Comparison of ENCODE assay signal across 13 cellular contexts in the genomic region with DNA sequence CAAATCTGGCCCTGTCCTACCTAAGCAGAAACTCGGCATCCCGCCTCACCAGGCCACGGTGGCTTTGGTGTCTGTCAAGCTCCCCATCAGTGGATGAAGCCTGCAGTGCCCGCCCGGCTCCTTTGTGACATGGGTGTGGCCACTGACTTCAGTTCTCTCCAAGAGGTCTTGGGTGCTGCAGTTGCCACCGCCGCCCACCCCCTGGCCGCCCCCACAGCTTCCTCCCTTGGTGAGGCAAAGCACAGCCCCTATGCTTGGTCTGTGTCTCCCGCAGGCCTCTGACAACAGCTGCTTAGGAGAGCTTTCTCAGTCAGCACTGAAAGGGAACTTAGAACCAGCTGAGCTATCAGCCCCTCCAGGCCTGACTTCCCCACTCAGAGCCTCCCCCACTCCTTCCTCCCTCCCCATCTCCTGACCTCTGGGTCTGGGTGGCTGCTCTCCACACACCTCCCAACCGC. TPM values are rescaled to one million over a fixed set of nuclear protein-coding genes. Genes with fewer than 3 reads are reported as not detected.
A peak's percentile ranks its signal among the peaks of the same experiment; 100 is the strongest.
DNase-seq lines count a peak whose midpoint lies in the region; ATAC-seq and TF ChIP-seq lines count a peak whose summit lies in the region.
"Had no signal": no experiment of that assay in that cellular context is flagged by ENCODE, and none has a peak within 500 bp of the region (broad histone marks: within the 10 kb centered on the region; RNA-seq: fewer than 3 reads in every experiment).

No MANE protein-coding gene starts in this region.

- no peak overlapping the region for H2BK15ac ChIP-seq in H9 (ENCODE audit: low read depth, low read length)

- H2AK5ac ChIP-seq in H9 (ENCODE audit: insufficient read length, low read length), result no peak overlapping the region

- H4K8ac ChIP-seq in H9 (replicated peaks; ENCODE audit: insufficient read length, low read depth, low read length), result no peak overlapping the region

- H3K9ac ChIP-seq in H9 (ENCODE audit: extremely low read depth, insufficient read length, low read length), result no peak overlapping the region

- no peaks in the 10 kb centered on the region for H3K27me3 ChIP-seq in H9 (ENCODE audit: insufficient read depth, low read length)
- H3K27me3 ChIP-seq: tibial nerve had no signal

- H2BK20ac ChIP-seq in H9 (ENCODE audit: low read depth, low read length, poor library complexity, severe bottlenecking), result no peak overlapping the region

- H2AFZ ChIP-seq in H9 (ENCODE audit: low read length), result no peak overlapping the region

- no peak for DNase-seq in activated T-cell treated with anti-CD3 and anti-CD28 coated beads, Interleukin-2, amount 50 U/mL, for 72 hours
- no peak for DNase-seq in activated T-cell treated with anti-CD3 and anti-CD28 coated beads for 4 hours
- no peak for DNase-seq in stimulated activated effector memory CD8-positive, alpha-beta T cell treated with anti-CD3 and anti-CD28 coated beads, Interleukin-12 subunit alpha, Interleukin-12 subunit beta, amount 100 ng/mL, for 72 hours (ENCODE audit: low spot score in 2 of 2)
- DNase-seq in H9, result no peak
- DNase-seq in NCI-H510A (lab: John Stamatoyannopoulos, UW), result no peak
- no peak for DNase-seq in NCI-H2081 treated with DMSO at 0.1 percent for 48 hours (lab: John Stamatoyannopoulos, UW)
- DNase-seq: NCI-H1694; stimulated activated CD4-positive, alpha-beta T cell treated with anti-CD3 and anti-CD28 coated beads, Interleukin-4, amount 100 ng/mL, for 4 hours had no signal

- no peak overlapping the region for H3K27ac ChIP-seq in H9 (ENCODE audit: insufficient read length, low read depth, low read length)
- H3K27ac ChIP-seq: tibial nerve had no signal

- no peak overlapping the region for H3K14ac ChIP-seq in H9 (ENCODE audit: insufficient read depth, low read length)

- no peaks in the 10 kb centered on the region for H3K9me3 ChIP-seq in H9 (ENCODE audit: control insufficient read depth, low read depth, low read length)
- H3K9me3 ChIP-seq: tibial nerve had no signal

- H4K5ac ChIP-seq in H9 (ENCODE audit: insufficient read length, low read depth, low read length), result no peak overlapping the region

- no peak overlapping the region for H3K18ac ChIP-seq in H9 (ENCODE audit: insufficient read length, low read depth, low read length)

- no peak overlapping the region for H4K91ac ChIP-seq in H9 (ENCODE audit: insufficient read length, low read depth, low read length)

- ATAC-seq in activated T-cell treated with anti-CD3 and anti-CD28 coated beads, Interleukin-2, amount 50 U/mL, for 72 hours (replicated peaks in 1 of 2), result peak in 1 of 2 donors; percentile 7
- ATAC-seq in GM21717 (IDR thresholded peaks at IDR 0.05; ENCODE audit: unreplicated experiment) (peak; percentile 45), HG03521 (IDR thresholded peaks at IDR 0.05; ENCODE audit: unreplicated experiment) (peak; percentile 32)
- peak; percentile 3 for ATAC-seq in stimulated activated effector memory CD8-positive, alpha-beta T cell treated with anti-CD3 and anti-CD28 coated beads, Interleukin-12 subunit alpha, Interleukin-12 subunit beta, amount 100 ng/mL, for 72 hours
- ATAC-seq: activated naive CD4-positive, alpha-beta T cell treated with anti-CD3 and anti-CD28 coated beads, Interleukin-2, amount 50 U/mL, for 72 hours had no signal

- no peak overlapping the region for H3K4me2 ChIP-seq in H9 (ENCODE audit: insufficient read depth, insufficient read length, low read length)

- no peaks in the 10 kb centered on the region for H3K79me2 ChIP-seq in H9 (ENCODE audit: insufficient read depth, low read length)

- H3K4me1 Mint-ChIP-seq in activated T-cell treated with anti-CD3 and anti-CD28 coated beads, Interleukin-2, amount 50 U/mL, for 72 hours (ENCODE audit: low read depth), result peaks cover 69% of the 10 kb centered on the region
- peaks cover 62% of the 10 kb centered on the region for H3K4me1 Mint-ChIP-seq in stimulated activated effector memory CD8-positive, alpha-beta T cell treated with anti-CD3 and anti-CD28 coated beads, Interleukin-12 subunit alpha, Interleukin-12 subunit beta, amount 100 ng/mL, for 72 hours
- peaks cover 0 to 5% of the 10 kb centered on the region in 2 experiments; a peak in 3 of 4 replicates for H3K4me1 Mint-ChIP-seq in H9

- H3K79me1 ChIP-seq in H9 (ENCODE audit: insufficient read depth, low read depth, low read length, poor library complexity, severe bottlenecking), result no peaks in the 10 kb centered on the region

- no peaks in the 10 kb centered on the region for H4K20me1 ChIP-seq in H9 (ENCODE audit: control insufficient read depth, insufficient read depth, insufficient read length)

- peak overlapping the region; percentile 60 to 68 for H3K4me3 Mint-ChIP-seq in activated T-cell treated with anti-CD3 and anti-CD28 coated beads, Interleukin-2, amount 50 U/mL, for 72 hours
- H3K4me3 Mint-ChIP-seq in stimulated activated effector memory CD8-positive, alpha-beta T cell treated with anti-CD3 and anti-CD28 coated beads, Interleukin-12 subunit alpha, Interleukin-12 subunit beta, amount 100 ng/mL, for 72 hours, result peak overlapping the region; percentile 66
- no peak overlapping the region for H3K4me3 Mint-ChIP-seq in H9

- H3K56ac ChIP-seq in H9 (ENCODE audit: insufficient read length, low read depth, low read length), result no peak overlapping the region

- H2BK120ac ChIP-seq in H9 (ENCODE audit: low read depth, low read length, poor library complexity, severe bottlenecking), result no peak overlapping the region

- H3K9me3 Mint-ChIP-seq in activated T-cell treated with anti-CD3 and anti-CD28 coated beads, Interleukin-2, amount 50 U/mL, for 72 hours, result no peaks in the 10 kb centered on the region
- no peaks in the 10 kb centered on the region for H3K9me3 Mint-ChIP-seq in stimulated activated effector memory CD8-positive, alpha-beta T cell treated with anti-CD3 and anti-CD28 coated beads, Interleukin-12 subunit alpha, Interleukin-12 subunit beta, amount 100 ng/mL, for 72 hours
- H3K9me3 Mint-ChIP-seq in H9, result no peaks in the 10 kb centered on the region
- H3K9me3 Mint-ChIP-seq: activated naive CD4-positive, alpha-beta T cell treated with anti-CD3 and anti-CD28 coated beads, Interleukin-2, amount 50 U/mL, for 72 hours had no signal

- H3K4ac ChIP-seq in H9 (ENCODE audit: low read depth, low read length), result no peak overlapping the region

- H3K36me3 Mint-ChIP-seq in activated T-cell treated with anti-CD3 and anti-CD28 coated beads, Interleukin-2, amount 50 U/mL, for 72 hours (ENCODE audit: insufficient read depth in 2 of 2), result peaks cover 7 to 18% of the 10 kb centered on the region in 2 donors
- peaks cover 54% of the 10 kb centered on the region for H3K36me3 Mint-ChIP-seq in stimulated activated effector memory CD8-positive, alpha-beta T cell treated with anti-CD3 and anti-CD28 coated beads, Interleukin-12 subunit alpha, Interleukin-12 subunit beta, amount 100 ng/mL, for 72 hours
- H3K36me3 Mint-ChIP-seq in H9 (ENCODE audit: insufficient read depth in 1 of 3, low read depth in 3 of 3), result no peaks in the 10 kb centered on the region
- H3K36me3 Mint-ChIP-seq: activated naive CD4-positive, alpha-beta T cell treated with anti-CD3 and anti-CD28 coated beads, Interleukin-2, amount 50 U/mL, for 72 hours had no signal

- TF ChIP-seq CTCF in H9 (conservative IDR thresholded peaks at IDR 0.05), result no peak

- H3T11ph ChIP-seq in H9 (ENCODE audit: low read length), result no peak overlapping the region

- H2BK12ac ChIP-seq in H9 (ENCODE audit: insufficient read length, low read depth, low read length), result no peak overlapping the region

- peaks cover 3% of the 10 kb centered on the region for H3K27me3 Mint-ChIP-seq in activated T-cell treated with anti-CD3 and anti-CD28 coated beads, Interleukin-2, amount 50 U/mL, for 72 hours (ENCODE audit: low read depth)
- peaks cover 4% of the 10 kb centered on the region for H3K27me3 Mint-ChIP-seq in H9 (ENCODE audit: low read depth)

- no peak overlapping the region for H3K27ac Mint-ChIP-seq in activated T-cell treated with anti-CD3 and anti-CD28 coated beads, Interleukin-2, amount 50 U/mL, for 72 hours
- H3K27ac Mint-ChIP-seq in stimulated activated effector memory CD8-positive, alpha-beta T cell treated with anti-CD3 and anti-CD28 coated beads, Interleukin-12 subunit alpha, Interleukin-12 subunit beta, amount 100 ng/mL, for 72 hours, result no peak overlapping the region
- no peak overlapping the region; a peak in 1 of 7 replicates for H3K27ac Mint-ChIP-seq in H9
- H3K27ac Mint-ChIP-seq: activated naive CD4-positive, alpha-beta T cell treated with anti-CD3 and anti-CD28 coated beads, Interleukin-2, amount 50 U/mL, for 72 hours had no signal

- H3K4me1 ChIP-seq in H9 (ENCODE audit: insufficient read depth, low read length), result no peaks in the 10 kb centered on the region
- H3K4me1 ChIP-seq: tibial nerve had no signal

- WGBS in H9 (ENCODE audit: extremely low coverage, insufficient read length, low lambda C conversion rate), result no CpG with 5 or more reads among the region's 10 CpGs

- no peak overlapping the region for H2BK5ac ChIP-seq in H9 (ENCODE audit: insufficient read length, low read length)

- H3K23me2 ChIP-seq in H9 (ENCODE audit: insufficient read length, low read depth, low read length, poor library complexity, severe bottlenecking), result no peaks in the 10 kb centered on the region

- H3K23ac ChIP-seq in H9 (ENCODE audit: insufficient read length, low read depth, low read length), result no peak overlapping the region

RNA-seq across cellular contexts. Expression of gene GPR55, which starts 22.9 kb away (rescaled TPM):
- total RNA-seq in activated T-cell treated with anti-CD3 and anti-CD28 coated beads, Interleukin-2, amount 50 U/mL, for 72 hours, result 1 to 10 TPM; 6.8 to 9.8 TPM
- 0.11 TPM in 1 of 2 replicates, not detected in the other for total RNA-seq in H9 (2021)

RNA-seq across cellular contexts. Expression of gene SPATA3, which starts 48.0 kb away (rescaled TPM):
- total RNA-seq in activated T-cell treated with anti-CD3 and anti-CD28 coated beads, Interleukin-2, amount 50 U/mL, for 72 hours, result 1 to 10 TPM; 1.9 to 2.3 TPM
- not detected in 2 replicates for total RNA-seq in H9 (2021)
- total RNA-seq: OCI-LY7, tibial nerve had no signal

Comparison
In these comparisons a context has a peak if more than half of its experiments do, and no peak if none do; other contexts are left out.
1. H3K4me3 Mint-ChIP-seq: peak in activated T-cell treated with anti-CD3 and anti-CD28 coated beads, Interleukin-2, amount 50 U/mL, for 72 hours (2 of 2) and stimulated activated effector memory CD8-positive, alpha-beta T cell treated with anti-CD3 and anti-CD28 coated beads, Interleukin-12 subunit alpha, Interleukin-12 subunit beta, amount 100 ng/mL, for 72 hours (single experiment); none in H9 (0 of 2).